ENCODE assay signal across 18 cellular contexts in genomic region chr11:28739489-28740280, GRCh38.
DNase-seq lines count a peak whose midpoint lies in the region; ATAC-seq, FAIRE-seq and TF ChIP-seq lines count a peak whose summit lies in the region.
"Had no signal": no experiment of that assay in that cellular context is flagged by ENCODE, and none has a peak within 500 bp of the region (broad histone marks: within the 10 kb centered on the region; RNA-seq: fewer than 3 reads in every experiment).

No MANE protein-coding gene starts in this region.

- ATAC-seq in left lung, result no peak

- H3K9me3 ChIP-seq in mesodermal cell (ENCODE audit: control insufficient read depth, low read length), result no peaks in the 10 kb centered on the region
- H3K9me3 ChIP-seq in left lung, result no peaks in the 10 kb centered on the region

- FAIRE-seq in HTR-8/SVneo (lab: Jason Lieb, UNC), result no peak

- H3K27me3 ChIP-seq in left lung, result no peaks in the 10 kb centered on the region
- H3K27me3 ChIP-seq: BLaER1 had no signal

- intact Hi-C loops in left lung (cut with DNase I), result no loop called here

- peaks cover 4% of the 10 kb centered on the region for H3K4me1 ChIP-seq in mesodermal cell (ENCODE audit: control insufficient read depth, insufficient read depth, low read length, poor library complexity, severe bottlenecking)
- H3K4me1 ChIP-seq in left lung, result no peaks in the 10 kb centered on the region
- H3K4me1 ChIP-seq: BLaER1 had no signal

- H3K36me3 ChIP-seq in mesodermal cell (ENCODE audit: control insufficient read depth, insufficient read depth, low read length) (no peaks in the 10 kb centered on the region), left lung (no peaks in the 10 kb centered on the region)
- H3K36me3 ChIP-seq: BLaER1 had no signal

- H3K4me3 ChIP-seq in mesodermal cell (ENCODE audit: extremely low read depth, insufficient read depth, low read length, poor library complexity, severe bottlenecking) (no peak overlapping the region), left lung (no peak overlapping the region)
- H3K4me3 ChIP-seq: BLaER1 had no signal

- peak in 2 of 3 experiments; percentile 10 to 56 for DNase-seq in NCI-H1417 (lab: John Stamatoyannopoulos, UW)
- no peak for DNase-seq in NCI-H1417 treated with DMSO at 0.1 percent for 48 hours (lab: John Stamatoyannopoulos, UW)
- peak; percentile 29 for DNase-seq in COR-L47 (lab: John Stamatoyannopoulos, UW)
- peak; percentile 46 for DNase-seq in NCI-H774 (lab: John Stamatoyannopoulos, UW)
- DNase-seq in HTR-8/SVneo (ENCODE audit: insufficient read length, low spot score), result no peak
- no peak for DNase-seq in left lung
- DNase-seq: CD4-positive, alpha-beta memory T cell; GDM1; H7; HFFc6; MV-4-11; NCI-H1436 treated with DMSO at 0.1 percent for 48 hours; NCI-H524 treated with DMSO at 0.1 percent for 48 hours; OCI-M1; Right ventricle myocardium superior had no signal

- H3K27ac ChIP-seq in mesodermal cell (ENCODE audit: low read depth, low read length, severe bottlenecking) (peak overlapping the region; percentile 47), left lung (no peak overlapping the region)
- H3K27ac ChIP-seq: BLaER1, KMS-11 had no signal

- WGBS in mesodermal cell (ENCODE audit: insufficient coverage in 2 of 2), 2 experiments, result 89 to 100% methylated on average over 2 of the region's 4 CpGs

- no peak for TF ChIP-seq CTCF in left lung (IDR thresholded peaks at IDR 0.05)

Comparison
In these comparisons a context has a peak if more than half of its experiments do, and no peak if none do; other contexts are left out.
1. DNase-seq: peak in NCI-H1417 (2 of 3), COR-L47 (single experiment) and NCI-H774 (single experiment); none in NCI-H1417 treated with DMSO at 0.1 percent for 48 hours (single experiment), HTR-8/SVneo (single experiment) and left lung (0 of 2).